ENCODE assay signal across 28 cellular contexts in genomic region chr7:50920031-50920635, GRCh38.
"Had no signal": no experiment of that assay in that cellular context is flagged by ENCODE, and none has a peak within 500 bp of the region (broad histone marks: within the 10 kb centered on the region; RNA-seq: fewer than 3 reads in every experiment).

No MANE protein-coding gene starts in this region.

- DNase-seq: activated B cell treated with CpG ODN at 0.5 μM for 24 hours; activated CD4-positive, alpha-beta T cell treated with anti-CD3 and anti-CD28 coated beads for 1 hour; activated CD4-positive, alpha-beta T cell treated with anti-CD3 and anti-CD28 coated beads, Interleukin-2, amount 10 ng/mL, durations not matched to agents 24 days and 14 days; activated CD4-positive, alpha-beta T cell treated with anti-CD3 and anti-CD28 coated beads, Interleukin-2, amount 50 U/mL, for 48 hours; activated CD8-positive, alpha-beta memory T cell treated with anti-CD3 and anti-CD28 coated beads for 24 hours; activated gamma-delta T cell treated with Interleukin-2 at 50 U/mL for 16 hours; activated naive CD4-positive, alpha-beta T cell treated with anti-CD3 and anti-CD28 coated beads, Interleukin-2, amount 10 ng/mL, durations not matched to agents 7 days and 5 days; activated naive CD8-positive, alpha-beta T cell treated with anti-CD3 and anti-CD28 coated beads, Interleukin-2, amount 10 ng/mL, durations not matched to agents 7 days and 5 days; activated T-cell treated with anti-CD3 and anti-CD28 coated beads, Interleukin-2, amount 50 U/mL, for 72 hours; amniotic stem cell; brain microvascular endothelial cell; cerebellar nuclear complex; KG1; NCI-H187; NCI-H2081; NCI-H2171; NCI-H2227 treated with DMSO at 0.1 percent for 48 hours; NCI-H526 treated with DMSO at 0.1 percent for 48 hours; NCI-H82; NK-92 treated with Interleukin-12 subunit alpha and Interleukin-12 subunit beta, amount 100 ng/mL, for 24 hours; OCI-M1; SIG-M5; T-cell; T-helper 2 cell; T1000 had no signal

- H3K27ac Mint-ChIP-seq: activated B cell treated with CpG ODN at 0.5 μM for 24 hours; activated CD4-positive, alpha-beta T cell treated with anti-CD3 and anti-CD28 coated beads, Interleukin-2, amount 10 ng/mL, durations not matched to agents 24 days and 14 days; activated naive CD4-positive, alpha-beta T cell treated with anti-CD3 and anti-CD28 coated beads, Interleukin-2, amount 10 ng/mL, durations not matched to agents 7 days and 5 days; activated naive CD8-positive, alpha-beta T cell treated with anti-CD3 and anti-CD28 coated beads, Interleukin-2, amount 10 ng/mL, durations not matched to agents 7 days and 5 days; activated T-cell treated with anti-CD3 and anti-CD28 coated beads, Interleukin-2, amount 50 U/mL, for 72 hours; activated T-helper 2 cell treated with anti-CD3 and anti-CD28 coated beads, Interferon-gamma antibody, Interleukin-2, Interleukin-4, amounts not matched to agents 10 μg/mL and 5 μg/mL and 100 μg/mL, durations not matched to agents 14 hours and 24 hours and 36 hours; IgD-negative memory B cell; T-cell had no signal

- H3K27me3 Mint-ChIP-seq: activated B cell treated with CpG ODN at 0.5 μM for 24 hours; activated naive CD4-positive, alpha-beta T cell treated with anti-CD3 and anti-CD28 coated beads, Interleukin-2, amount 10 ng/mL, durations not matched to agents 7 days and 5 days had no signal

- H3K4me1 ChIP-seq: ascending aorta had no signal

- H3K9me3 Mint-ChIP-seq: activated B cell treated with CpG ODN at 0.5 μM for 24 hours; activated CD4-positive, alpha-beta T cell treated with anti-CD3 and anti-CD28 coated beads, Interleukin-2, amount 10 ng/mL, durations not matched to agents 24 days and 14 days; activated naive CD4-positive, alpha-beta T cell treated with anti-CD3 and anti-CD28 coated beads, Interleukin-2, amount 10 ng/mL, durations not matched to agents 7 days and 5 days; activated naive CD8-positive, alpha-beta T cell treated with anti-CD3 and anti-CD28 coated beads, Interleukin-2, amount 10 ng/mL, durations not matched to agents 7 days and 5 days; activated T-cell treated with anti-CD3 and anti-CD28 coated beads, Interleukin-2, amount 50 U/mL, for 72 hours; activated T-helper 2 cell treated with anti-CD3 and anti-CD28 coated beads, Interferon-gamma antibody, Interleukin-2, Interleukin-4, amounts not matched to agents 10 μg/mL and 5 μg/mL and 100 μg/mL, durations not matched to agents 14 hours and 24 hours and 36 hours; T-cell had no signal

- H3K9me3 ChIP-seq: ascending aorta had no signal

- ATAC-seq: activated T-cell treated with anti-CD3 and anti-CD28 coated beads, Interleukin-2, amount 50 U/mL, for 72 hours; T-cell had no signal

- H3K4me3 Mint-ChIP-seq: activated B cell treated with CpG ODN at 0.5 μM for 24 hours; activated CD4-positive, alpha-beta T cell treated with anti-CD3 and anti-CD28 coated beads, Interleukin-2, amount 10 ng/mL, durations not matched to agents 24 days and 14 days; activated naive CD4-positive, alpha-beta T cell treated with anti-CD3 and anti-CD28 coated beads, Interleukin-2, amount 10 ng/mL, durations not matched to agents 7 days and 5 days; activated naive CD8-positive, alpha-beta T cell treated with anti-CD3 and anti-CD28 coated beads, Interleukin-2, amount 10 ng/mL, durations not matched to agents 7 days and 5 days; activated T-cell treated with anti-CD3 and anti-CD28 coated beads, Interleukin-2, amount 50 U/mL, for 72 hours; IgD-negative memory B cell; T-cell had no signal

- H3K4me1 Mint-ChIP-seq: activated B cell treated with CpG ODN at 0.5 μM for 24 hours; activated naive CD4-positive, alpha-beta T cell treated with anti-CD3 and anti-CD28 coated beads, Interleukin-2, amount 10 ng/mL, durations not matched to agents 7 days and 5 days; activated naive CD8-positive, alpha-beta T cell treated with anti-CD3 and anti-CD28 coated beads, Interleukin-2, amount 10 ng/mL, durations not matched to agents 7 days and 5 days; IgD-negative memory B cell had no signal

- H3K27me3 ChIP-seq: ascending aorta, brain microvascular endothelial cell had no signal

- H3K36me3 Mint-ChIP-seq: activated naive CD4-positive, alpha-beta T cell treated with anti-CD3 and anti-CD28 coated beads, Interleukin-2, amount 10 ng/mL, durations not matched to agents 7 days and 5 days; activated naive CD8-positive, alpha-beta T cell treated with anti-CD3 and anti-CD28 coated beads, Interleukin-2, amount 10 ng/mL, durations not matched to agents 7 days and 5 days; IgD-negative memory B cell; T-cell had no signal

- H3K27ac ChIP-seq: ascending aorta, brain microvascular endothelial cell had no signal

- H3K36me3 ChIP-seq: ascending aorta, brain microvascular endothelial cell had no signal

- H3K4me3 ChIP-seq: ascending aorta had no signal
